Comparison of ENCODE assay signal across 23 cellular contexts in genomic region chr11:68092411-68092810, GRCh38.
"Had no signal": no experiment of that assay in that cellular context is flagged by ENCODE, and none has a peak within 500 bp of the region (broad histone marks: within the 10 kb centered on the region; RNA-seq: fewer than 3 reads in every experiment).

No MANE protein-coding gene starts in this region.

- H3K27me3 Mint-ChIP-seq: dendritic cell treated with granulocyte-macrophage colony-stimulating factor and Interleukin-4, amounts not matched to agents 40 ng/mL and 50 ng/mL, for 4 days; effector memory CD8-positive, alpha-beta T cell had no signal

- H3K27ac ChIP-seq: breast epithelium, lower lobe of right lung, psoas muscle had no signal

- H3K4me3 Mint-ChIP-seq: activated naive CD4-positive, alpha-beta T cell treated with anti-CD3 and anti-CD28 coated beads for 36 hours; activated T-cell treated with anti-CD3 and anti-CD28 coated beads, Interleukin-2, amount 50 U/mL, for 4 hours; dendritic cell treated with granulocyte-macrophage colony-stimulating factor and Interleukin-4, amounts not matched to agents 40 ng/mL and 50 ng/mL, for 4 days; effector memory CD8-positive, alpha-beta T cell; mesothelial cell of epicardium; neural crest cell; T-helper 1 cell treated with Interleukin-12 subunit alpha and Interleukin-12 subunit beta and Interleukin-4 antibody, amounts not matched to agents 30 μg/mL and 1 μg/mL, for 36 hours had no signal

- ATAC-seq: activated T-cell treated with anti-CD3 and anti-CD28 coated beads, Interleukin-2, amount 50 U/mL, for 4 hours; effector memory CD8-positive, alpha-beta T cell; lower lobe of right lung; psoas muscle; right cardiac atrium had no signal

- DNase-seq: activated CD4-positive, alpha-beta T cell treated with anti-CD3 and anti-CD28 coated beads, Interleukin-2, amount 50 U/mL, for 1 hour; activated CD4-positive, CD25-positive, alpha-beta regulatory T cell treated with anti-CD3 and anti-CD28 coated beads, Interleukin-2, amount 50 U/mL, for 72 hours; activated CD8-positive, alpha-beta memory T cell treated with anti-CD3 and anti-CD28 coated beads, Interleukin-2, amount 50 U/mL, for 4 hours; activated naive CD4-positive, alpha-beta T cell treated with anti-CD3 and anti-CD28 coated beads for 36 hours; activated T-cell treated with anti-CD3 and anti-CD28 coated beads, Interleukin-2, amount 50 U/mL, for 4 hours; aorta; cerebellar nuclear complex; effector memory CD8-positive, alpha-beta T cell; foreskin fibroblast; glutamatergic neuron; hippocampal formation; lower lobe of right lung; psoas muscle; right cardiac atrium; small intestine; stimulated activated CD4-positive, alpha-beta T cell treated with anti-CD3 and anti-CD28 coated beads, Interleukin-15, amount 100 ng/mL, for 24 hours; stimulated activated CD4-positive, alpha-beta T cell treated with anti-CD3 and anti-CD28 coated beads, Interleukin-2, amount 100 ng/mL, for 48 hours; stomach had no signal

- H3K9me3 Mint-ChIP-seq: activated naive CD4-positive, alpha-beta T cell treated with anti-CD3 and anti-CD28 coated beads for 36 hours; activated T-cell treated with anti-CD3 and anti-CD28 coated beads, Interleukin-2, amount 50 U/mL, for 4 hours; dendritic cell treated with granulocyte-macrophage colony-stimulating factor and Interleukin-4, amounts not matched to agents 40 ng/mL and 50 ng/mL, for 4 days; effector memory CD8-positive, alpha-beta T cell; mesothelial cell of epicardium; neural crest cell; T-helper 1 cell treated with Interleukin-12 subunit alpha and Interleukin-12 subunit beta and Interleukin-4 antibody, amounts not matched to agents 30 μg/mL and 1 μg/mL, for 36 hours had no signal

- H3K27ac Mint-ChIP-seq: activated naive CD4-positive, alpha-beta T cell treated with anti-CD3 and anti-CD28 coated beads for 36 hours; dendritic cell treated with granulocyte-macrophage colony-stimulating factor and Interleukin-4, amounts not matched to agents 40 ng/mL and 50 ng/mL, for 4 days; effector memory CD8-positive, alpha-beta T cell; mesothelial cell of epicardium; T-helper 1 cell treated with Interleukin-12 subunit alpha and Interleukin-12 subunit beta and Interleukin-4 antibody, amounts not matched to agents 30 μg/mL and 1 μg/mL, for 36 hours had no signal
